2 cellular contexts compared by ENCODE assay signal in the genomic region with DNA sequence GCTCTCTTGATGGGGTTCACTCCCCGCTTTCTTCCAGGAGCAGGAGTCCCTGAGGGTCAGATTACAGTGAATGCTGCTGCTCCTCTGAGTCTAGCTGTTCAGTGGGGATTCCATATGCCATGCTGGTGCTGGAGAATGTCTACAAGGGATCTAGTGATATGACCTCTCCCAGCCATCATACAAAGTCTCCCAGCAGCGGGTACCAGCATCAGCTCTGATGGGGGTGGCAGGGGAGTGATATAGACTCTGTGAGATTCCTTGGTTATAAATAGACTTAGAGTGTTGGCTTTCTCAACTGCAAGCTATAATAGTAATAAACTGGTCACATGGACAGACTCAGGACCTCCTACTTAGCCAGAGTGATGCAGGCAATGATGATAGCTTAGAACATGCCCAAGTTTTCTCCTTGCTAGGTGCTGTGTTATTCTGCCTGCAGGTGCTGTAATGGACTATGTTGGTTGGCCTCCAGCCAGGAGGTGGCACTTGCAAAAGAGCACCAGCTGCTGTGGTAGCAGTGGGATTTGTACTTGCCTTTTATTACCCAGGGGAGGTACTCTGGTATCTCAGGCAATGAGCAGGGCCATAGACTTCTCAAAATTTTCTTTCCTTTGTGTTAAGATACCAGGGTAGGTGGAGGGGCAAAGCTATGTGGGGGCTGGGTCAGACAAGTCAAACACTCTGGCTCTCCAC.
TF ChIP-seq lines count a peak whose summit lies in the region.

No MANE protein-coding gene starts in this region.

TF ChIP-seq in HEK293, 187 proteins besides CTCF, POLR2A, EP300 and RAD21 (continued from another document):
- TF ChIP-seq FEZF1 (tag by site-specific recombination; IDR thresholded peaks at IDR 0.05), result 0 out of 2 replicates have a peak, but pooled peaks have one; percentile 19
- TF ChIP-seq ZNF747 (tag by site-specific recombination; IDR thresholded peaks at IDR 0.05), result no peak
- peak; percentile 48; the same call in 1 of the 2 replicates for TF ChIP-seq GLIS1 (tag by site-specific recombination; IDR thresholded peaks at IDR 0.05)
- TF ChIP-seq ZNF549 (tag by site-specific recombination; IDR thresholded peaks at IDR 0.05), result no peak
- no peak for TF ChIP-seq ZNF221 (tag by site-specific recombination; IDR thresholded peaks at IDR 0.05; ENCODE audit: borderline replicate concordance)
- TF ChIP-seq ZBTB11 (tag by site-specific recombination; conservative IDR thresholded peaks at IDR 0.05; ENCODE audit: low read depth), result no peak
TF ChIP-seq in HEK293: peak in this region for 2.

TF ChIP-seq in GM23338, 12 proteins besides CTCF, POLR2A, EP300 and RAD21 (continued from another document):
- TF ChIP-seq, protein P1, sequence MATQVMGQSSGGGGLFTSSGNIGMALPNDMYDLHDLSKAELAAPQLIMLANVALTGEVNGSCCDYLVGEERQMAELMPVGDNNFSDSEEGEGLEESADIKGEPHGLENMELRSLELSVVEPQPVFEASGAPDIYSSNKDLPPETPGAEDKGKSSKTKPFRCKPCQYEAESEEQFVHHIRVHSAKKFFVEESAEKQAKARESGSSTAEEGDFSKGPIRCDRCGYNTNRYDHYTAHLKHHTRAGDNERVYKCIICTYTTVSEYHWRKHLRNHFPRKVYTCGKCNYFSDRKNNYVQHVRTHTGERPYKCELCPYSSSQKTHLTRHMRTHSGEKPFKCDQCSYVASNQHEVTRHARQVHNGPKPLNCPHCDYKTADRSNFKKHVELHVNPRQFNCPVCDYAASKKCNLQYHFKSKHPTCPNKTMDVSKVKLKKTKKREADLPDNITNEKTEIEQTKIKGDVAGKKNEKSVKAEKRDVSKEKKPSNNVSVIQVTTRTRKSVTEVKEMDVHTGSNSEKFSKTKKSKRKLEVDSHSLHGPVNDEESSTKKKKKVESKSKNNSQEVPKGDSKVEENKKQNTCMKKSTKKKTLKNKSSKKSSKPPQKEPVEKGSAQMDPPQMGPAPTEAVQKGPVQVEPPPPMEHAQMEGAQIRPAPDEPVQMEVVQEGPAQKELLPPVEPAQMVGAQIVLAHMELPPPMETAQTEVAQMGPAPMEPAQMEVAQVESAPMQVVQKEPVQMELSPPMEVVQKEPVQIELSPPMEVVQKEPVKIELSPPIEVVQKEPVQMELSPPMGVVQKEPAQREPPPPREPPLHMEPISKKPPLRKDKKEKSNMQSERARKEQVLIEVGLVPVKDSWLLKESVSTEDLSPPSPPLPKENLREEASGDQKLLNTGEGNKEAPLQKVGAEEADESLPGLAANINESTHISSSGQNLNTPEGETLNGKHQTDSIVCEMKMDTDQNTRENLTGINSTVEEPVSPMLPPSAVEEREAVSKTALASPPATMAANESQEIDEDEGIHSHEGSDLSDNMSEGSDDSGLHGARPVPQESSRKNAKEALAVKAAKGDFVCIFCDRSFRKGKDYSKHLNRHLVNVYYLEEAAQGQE (IDR thresholded peaks at IDR 0.05; ENCODE audit: unreplicated experiment), result no peak
- TF ChIP-seq ZNF462 (CRISPR knock-in tag; IDR thresholded peaks at IDR 0.05) (no peak), EZH2phosphoT487 (IDR thresholded peaks at IDR 0.05; ENCODE audit: unreplicated experiment) (no peak), ETS1 (IDR thresholded peaks at IDR 0.05) (no peak), POLR2AphosphoS5 (IDR thresholded peaks at IDR 0.05; ENCODE audit: low read depth) (no peak)
TF ChIP-seq in GM23338: peak in this region for 0.
